In the genomic region with DNA sequence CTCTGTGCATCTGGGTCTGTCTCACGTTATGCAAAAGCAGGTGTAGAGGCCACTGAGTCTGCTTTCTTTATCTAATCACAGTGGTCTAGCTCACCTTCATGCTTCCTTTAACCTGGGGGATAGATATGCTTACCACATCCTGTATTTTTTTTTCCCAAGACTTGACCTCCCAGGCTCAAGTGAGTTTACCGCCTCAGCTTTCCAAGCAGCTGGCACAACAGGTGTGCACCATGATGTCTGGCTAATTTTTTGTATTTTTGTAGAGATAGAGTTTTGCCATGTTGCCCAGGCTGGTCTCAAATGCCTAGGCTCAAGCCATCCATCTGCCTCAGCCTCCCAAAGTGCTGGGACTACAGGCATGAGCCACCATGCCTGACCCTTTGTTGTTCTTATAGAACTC, we compare ENCODE assay signal across 22 cellular contexts.
"Had no signal": no experiment of that assay in that cellular context is flagged by ENCODE, and none has a peak within 500 bp of the region (broad histone marks: within the 10 kb centered on the region; RNA-seq: fewer than 3 reads in every experiment).

No MANE protein-coding gene starts in this region.

- H3K4me1 ChIP-seq: colonic mucosa, esophagus squamous epithelium, gastrocnemius medialis, left lung, lower lobe of right lung had no signal

- DNase-seq: colonic mucosa; cortex of kidney; effector CD8-positive, alpha-beta T cell; effector memory CD8-positive, alpha-beta T cell; endodermal cell; erythroblast; esophagus squamous epithelium; foreskin fibroblast; foreskin melanocyte; gastrocnemius medialis; glutamatergic neuron; head of caudate nucleus; heart right ventricle; hippocampal formation; left cardiac atrium; left lung; left ventricle myocardium superior; lower lobe of right lung; mesenchymal stem cell; mucosa of descending colon; naive B cell had no signal

- H3K9me3 ChIP-seq: colonic mucosa, esophagus squamous epithelium, gastrocnemius medialis, heart right ventricle, left lung, lower lobe of right lung, mucosa of descending colon had no signal

- H3K27me3 ChIP-seq: colonic mucosa, esophagus squamous epithelium, gastrocnemius medialis, heart right ventricle, left lung had no signal

- H3K4me3 ChIP-seq: colonic mucosa, esophagus squamous epithelium, gastrocnemius medialis, heart right ventricle, left lung, lower lobe of right lung, mucosa of descending colon had no signal

- H3K36me3 ChIP-seq: colonic mucosa, esophagus squamous epithelium, gastrocnemius medialis, heart right ventricle, left lung, lower lobe of right lung had no signal

- H3K27ac ChIP-seq: colonic mucosa, epithelial cell of prostate, esophagus squamous epithelium, gastrocnemius medialis, heart right ventricle, left lung, lower lobe of right lung had no signal
